ENCODE assay signal across 1 cellular context in the genomic region with DNA sequence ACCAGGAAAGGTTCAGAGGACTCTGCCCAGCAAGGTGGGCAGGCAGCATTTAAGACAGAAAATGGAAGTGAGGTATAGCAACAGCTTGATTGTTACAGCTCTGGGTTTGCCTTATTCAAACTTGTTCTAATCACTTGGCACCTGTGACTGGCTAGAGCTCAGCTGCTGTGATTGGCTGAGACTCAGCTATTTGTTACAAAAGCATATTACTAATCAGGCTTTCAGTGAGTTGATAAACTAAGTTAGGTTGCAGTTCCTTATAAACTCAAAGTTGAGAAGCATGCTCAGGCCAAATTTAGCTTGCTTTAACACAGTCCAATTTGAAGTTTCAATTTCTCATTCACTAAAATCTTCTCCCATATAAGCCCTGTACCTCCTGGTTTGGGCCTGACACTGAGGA.
TF ChIP-seq lines count a peak whose summit lies in the region.

No MANE protein-coding gene starts in this region.

TF ChIP-seq in H1, 55 proteins besides CTCF, POLR2A, EP300 and RAD21 (continued from another document):
- TF ChIP-seq, protein P1, sequence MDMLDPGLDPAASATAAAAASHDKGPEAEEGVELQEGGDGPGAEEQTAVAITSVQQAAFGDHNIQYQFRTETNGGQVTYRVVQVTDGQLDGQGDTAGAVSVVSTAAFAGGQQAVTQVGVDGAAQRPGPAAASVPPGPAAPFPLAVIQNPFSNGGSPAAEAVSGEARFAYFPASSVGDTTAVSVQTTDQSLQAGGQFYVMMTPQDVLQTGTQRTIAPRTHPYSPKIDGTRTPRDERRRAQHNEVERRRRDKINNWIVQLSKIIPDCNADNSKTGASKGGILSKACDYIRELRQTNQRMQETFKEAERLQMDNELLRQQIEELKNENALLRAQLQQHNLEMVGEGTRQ (IDR thresholded peaks at IDR 0.05; ENCODE audit: low read length) = no peak
- TF ChIP-seq SIRT6 (IDR thresholded peaks at IDR 0.05; ENCODE audit: low read length) (no peak), BRCA1 (IDR thresholded peaks at IDR 0.05; ENCODE audit: low read depth, low read length) (no peak), MAFK (IDR thresholded peaks at IDR 0.05; ENCODE audit: low read depth, low read length) (no peak), HDAC2 (IDR thresholded peaks at IDR 0.05; ENCODE audit: borderline replicate concordance in 1 of 2, low read depth in 2 of 2, low read length in 2 of 2) (no peak), TCF12 (IDR thresholded peaks at IDR 0.05; ENCODE audit: low read depth, low read length) (no peak), KDM4A (IDR thresholded peaks at IDR 0.05; ENCODE audit: low read depth, low read length, severe bottlenecking) (no peak), SAP30 (IDR thresholded peaks at IDR 0.05; ENCODE audit: insufficient read depth, insufficient replicate concordance, low read length) (no peak), KDM1A (IDR thresholded peaks at IDR 0.05; ENCODE audit: borderline replicate concordance, low read length) (no peak), SP1 (IDR thresholded peaks at IDR 0.05; ENCODE audit: low read depth, low read length) (no peak), SRF (IDR thresholded peaks at IDR 0.05; ENCODE audit: low read depth, low read length) (no peak), HDAC6 (IDR thresholded peaks at IDR 0.05; ENCODE audit: low read depth, low read length) (no peak), TAF1 (IDR thresholded peaks at IDR 0.05; ENCODE audit: low read depth, low read length) (no peak), NANOG (IDR thresholded peaks at IDR 0.05; ENCODE audit: insufficient read depth, low read depth, low read length, poor library complexity, severe bottlenecking) (no peak), ASH2L (IDR thresholded peaks at IDR 0.05; ENCODE audit: low read length) (no peak)
